Comparison of ENCODE assay signal across 21 cellular contexts in the genomic region with DNA sequence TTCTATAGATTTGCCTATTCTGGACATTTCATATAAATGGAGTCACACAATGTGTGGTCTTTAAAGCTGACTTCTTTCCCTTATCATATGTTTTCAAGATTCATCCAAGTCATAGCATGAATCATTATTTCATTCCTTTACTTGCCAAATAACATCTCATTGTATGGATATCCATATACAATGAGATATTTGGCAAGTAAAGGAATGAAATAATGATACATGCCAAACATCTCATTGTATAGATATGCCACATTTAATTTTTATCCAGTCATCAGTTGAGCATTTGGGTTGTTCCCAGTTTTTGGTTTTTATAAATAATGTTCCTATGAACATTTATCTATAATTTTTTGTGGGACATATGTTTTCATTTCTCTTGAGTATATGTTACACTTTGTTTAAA. TPM values are rescaled to one million over a fixed set of nuclear protein-coding genes. Genes with fewer than 3 reads are reported as not detected.
"Had no signal": no experiment of that assay in that cellular context is flagged by ENCODE, and none has a peak within 500 bp of the region (broad histone marks: within the 10 kb centered on the region; RNA-seq: fewer than 3 reads in every experiment).

No MANE protein-coding gene starts in this region.

- H3K36me3 ChIP-seq: brain microvascular endothelial cell had no signal

- H3K27me3 ChIP-seq: brain microvascular endothelial cell had no signal

- DNase-seq: activated CD4-positive, alpha-beta memory T cell treated with anti-CD3 and anti-CD28 coated beads for 36 hours; activated CD4-positive, alpha-beta T cell treated with anti-CD3 and anti-CD28 coated beads, Interleukin-2, amount 10 ng/mL, durations not matched to agents 7 days and 5 days; activated CD4-positive, CD25-positive, alpha-beta regulatory T cell; activated CD8-positive, alpha-beta memory T cell treated with anti-CD3 and anti-CD28 coated beads for 24 hours; activated gamma-delta T cell; activated naive CD4-positive, alpha-beta T cell treated with anti-CD3 and anti-CD28 coated beads for 36 hours; activated T-cell treated with anti-CD3 and anti-CD28 coated beads, Interleukin-2, amount 50 U/mL, for 4 hours; amygdala; brain microvascular endothelial cell; cerebellar nuclear complex; Karpas-422; MM.1S; NCI-H1105; NCI-H1436 treated with DMSO at 0.1 percent for 48 hours; NCI-H187; NCI-H2081; PC-9; SIG-M5; T-helper 2 cell had no signal

- H3K4me3 ChIP-seq: PC-9 had no signal

- ATAC-seq: activated T-cell treated with anti-CD3 and anti-CD28 coated beads, Interleukin-2, amount 50 U/mL, for 4 hours; activated T-helper 17 cell treated with anti-CD3 and anti-CD28 coated beads, Interleukin-2, amount 50 U/mL, for 72 hours had no signal

RNA-seq across cellular contexts. Expression of a gene that starts 20.5 kb away (rescaled TPM):
- total RNA-seq: activated CD4-positive, alpha-beta memory T cell treated with anti-CD3 and anti-CD28 coated beads for 36 hours; activated CD4-positive, alpha-beta T cell treated with anti-CD3 and anti-CD28 coated beads, Interleukin-2, amount 10 ng/mL, durations not matched to agents 7 days and 5 days; activated naive CD4-positive, alpha-beta T cell treated with anti-CD3 and anti-CD28 coated beads for 36 hours; activated T-cell treated with anti-CD3 and anti-CD28 coated beads, Interleukin-2, amount 50 U/mL, for 4 hours; activated T-helper 17 cell treated with anti-CD3 and anti-CD28 coated beads, Interleukin-2, amount 50 U/mL, for 72 hours; cardiac septum; PC-9 had no signal
